In the genomic region with DNA sequence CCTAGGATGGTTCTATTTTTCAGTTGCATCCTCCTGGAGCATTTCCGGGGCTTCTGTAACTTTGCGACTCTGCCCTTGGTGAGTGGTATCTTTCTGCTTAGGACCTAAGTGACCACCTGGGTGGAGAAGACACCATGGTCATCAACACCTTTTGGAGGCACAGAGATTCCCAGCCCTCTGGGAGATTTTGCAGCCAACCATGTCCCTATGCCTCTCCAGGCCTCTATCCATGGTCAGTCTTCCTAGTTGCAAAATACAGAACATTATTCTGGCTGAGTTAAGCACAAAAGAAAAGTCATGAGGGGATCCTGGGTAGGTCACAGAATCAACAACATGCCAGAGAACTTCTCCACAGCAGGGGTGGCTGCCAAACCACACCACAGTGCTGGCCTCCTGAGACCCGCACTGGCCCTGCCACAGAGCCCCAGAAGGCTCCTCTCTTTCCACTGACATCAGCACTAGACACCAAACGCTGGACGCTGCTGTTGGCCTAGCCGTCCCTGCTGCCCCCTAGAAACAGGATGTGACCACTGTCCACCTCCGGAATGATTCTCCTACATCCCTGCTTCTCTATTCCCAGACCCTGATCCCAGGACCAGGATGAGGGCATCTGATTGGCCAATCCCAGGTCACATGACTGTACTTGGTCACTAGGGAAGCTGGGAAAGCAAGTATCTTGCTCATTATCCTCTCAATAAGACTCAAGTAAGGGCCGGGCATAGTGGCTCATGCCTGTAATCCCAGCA, we compare ENCODE assay signal across 8 cellular contexts. TPM values are rescaled to one million over a fixed set of nuclear protein-coding genes. Genes with fewer than 3 reads are reported as not detected.
DNase-seq lines count a peak whose midpoint lies in the region; ATAC-seq and TF ChIP-seq lines count a peak whose summit lies in the region.
"Had no signal": no experiment of that assay in that cellular context is flagged by ENCODE, and none has a peak within 500 bp of the region (broad histone marks: within the 10 kb centered on the region; RNA-seq: fewer than 3 reads in every experiment).

No MANE protein-coding gene starts in this region.

- ATAC-seq in WTC11 (no peak), GM21381 (IDR thresholded peaks at IDR 0.05; ENCODE audit: unreplicated experiment) (no peak)

- no peak for TF ChIP-seq POLR2A in tibial nerve (IDR thresholded peaks at IDR 0.05)

- H3K4me3 Mint-ChIP-seq in WTC11, result no peak overlapping the region
- H3K4me3 Mint-ChIP-seq in progenitor cell of endocrine pancreas (ENCODE audit: low read depth), result no peak overlapping the region

- DNase-seq in WTC11 (ENCODE audit: low spot score) (no peak), fibroblast of mammary gland (ENCODE audit: low read depth) (peak; percentile 81), tibial nerve (ENCODE audit: low spot score in 2 of 2) (peak; percentile 42 to 76), NCI-H187 (lab: John Stamatoyannopoulos, UW) (no peak), progenitor cell of endocrine pancreas (ENCODE audit: low spot score, unreplicated experiment) (no peak)
- DNase-seq: NCI-H1417 treated with DMSO at 0.1 percent for 48 hours had no signal

- H3K36me3 ChIP-seq in muscle layer of colon (ENCODE audit: insufficient read depth, low read length) (no peaks in the 10 kb centered on the region), tibial nerve (no peaks in the 10 kb centered on the region)

- H3K4me3 ChIP-seq in fibroblast of mammary gland (ENCODE audit: control insufficient read depth, low read depth, low read length) (no peak overlapping the region), muscle layer of colon (ENCODE audit: low read depth in 1 of 2, low read length in 2 of 2) (no peak overlapping the region), tibial nerve (no peak overlapping the region)

- no peak for TF ChIP-seq CTCF in WTC11 (IDR thresholded peaks at IDR 0.05)
- TF ChIP-seq CTCF in fibroblast of mammary gland (conservative IDR thresholded peaks at IDR 0.05; ENCODE audit: control insufficient read depth, insufficient read depth, low read depth, low read length), result no peak
- TF ChIP-seq CTCF in tibial nerve (IDR thresholded peaks at IDR 0.05), result no peak
- no peak for TF ChIP-seq CTCF in progenitor cell of endocrine pancreas (IDR thresholded peaks at IDR 0.05; ENCODE audit: unreplicated experiment)

- TF ChIP-seq EP300 in tibial nerve (IDR thresholded peaks at IDR 0.05), result peak in 1 of 2 donors; percentile 59

- H3K9me3 ChIP-seq in muscle layer of colon (ENCODE audit: low read length) (no peaks in the 10 kb centered on the region), tibial nerve (peaks cover 0 to 15% (median 0%) of the 10 kb centered on the region in 4 donors)

- H3K9me3 Mint-ChIP-seq in WTC11, result peaks cover 31% of the 10 kb centered on the region
- H3K9me3 Mint-ChIP-seq in progenitor cell of endocrine pancreas (ENCODE audit: low read depth), result peaks cover 17% of the 10 kb centered on the region

- no peaks in the 10 kb centered on the region for H3K4me1 Mint-ChIP-seq in WTC11
- H3K4me1 Mint-ChIP-seq in progenitor cell of endocrine pancreas (ENCODE audit: low read depth), result no peaks in the 10 kb centered on the region

- H3K9ac ChIP-seq in muscle layer of colon (ENCODE audit: low read length), result no peak overlapping the region

- no peaks in the 10 kb centered on the region; the same call in 1 of the 2 replicates for H3K27me3 Mint-ChIP-seq in WTC11 (ENCODE audit: low read depth)
- H3K27me3 Mint-ChIP-seq in progenitor cell of endocrine pancreas, result no peaks in the 10 kb centered on the region

- no peak overlapping the region for H3K27ac Mint-ChIP-seq in WTC11
- H3K27ac Mint-ChIP-seq in progenitor cell of endocrine pancreas, result no peak overlapping the region

- peaks cover 14% of the 10 kb centered on the region for H3K4me1 ChIP-seq in muscle layer of colon (ENCODE audit: insufficient read depth, low read length)
- H3K4me1 ChIP-seq in tibial nerve, result peaks cover 0 to 21% (median 16%) of the 10 kb centered on the region in 4 donors

- POLR2A ChIA-PET in WTC11 (lab: Charles Lee), result no interaction called here

- WGBS in tibial nerve, 2 donors, result 69 to 83% methylated on average over 8 of the region's 8 CpGs

- CTCF ChIA-PET in WTC11 (lab: Charles Lee), result no interaction called here

- H3K27ac ChIP-seq in muscle layer of colon (ENCODE audit: low read depth, low read length), result peak overlapping the region; percentile 45
- H3K27ac ChIP-seq in tibial nerve, result peak overlapping the region in 3 of 4 donors; percentile 62 to 76 (median 71)

- H3K27me3 ChIP-seq in muscle layer of colon (ENCODE audit: control insufficient read depth in 1 of 2, insufficient read depth in 2 of 2, low read length in 2 of 2) (no peaks in the 10 kb centered on the region), tibial nerve (no peaks in the 10 kb centered on the region)

- H3K36me3 Mint-ChIP-seq in WTC11 (peaks cover 10% of the 10 kb centered on the region), progenitor cell of endocrine pancreas (ENCODE audit: insufficient read depth) (no peaks in the 10 kb centered on the region)

TF ChIP-seq in WTC11, 78 proteins besides CTCF, POLR2A, EP300 and RAD21:
- TF ChIP-seq HMGA2 (CRISPR knock-in tag; IDR thresholded peaks at IDR 0.05) (no peak), TEAD1 (CRISPR knock-in tag; IDR thresholded peaks at IDR 0.05) (no peak), RELA (CRISPR knock-in tag; IDR thresholded peaks at IDR 0.05; ENCODE audit: borderline replicate concordance) (no peak)
- TF ChIP-seq, protein P1, sequence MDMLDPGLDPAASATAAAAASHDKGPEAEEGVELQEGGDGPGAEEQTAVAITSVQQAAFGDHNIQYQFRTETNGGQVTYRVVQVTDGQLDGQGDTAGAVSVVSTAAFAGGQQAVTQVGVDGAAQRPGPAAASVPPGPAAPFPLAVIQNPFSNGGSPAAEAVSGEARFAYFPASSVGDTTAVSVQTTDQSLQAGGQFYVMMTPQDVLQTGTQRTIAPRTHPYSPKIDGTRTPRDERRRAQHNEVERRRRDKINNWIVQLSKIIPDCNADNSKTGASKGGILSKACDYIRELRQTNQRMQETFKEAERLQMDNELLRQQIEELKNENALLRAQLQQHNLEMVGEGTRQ (CRISPR knock-in tag; IDR thresholded peaks at IDR 0.05), result peak; percentile 76
- TF ChIP-seq, protein P2, sequence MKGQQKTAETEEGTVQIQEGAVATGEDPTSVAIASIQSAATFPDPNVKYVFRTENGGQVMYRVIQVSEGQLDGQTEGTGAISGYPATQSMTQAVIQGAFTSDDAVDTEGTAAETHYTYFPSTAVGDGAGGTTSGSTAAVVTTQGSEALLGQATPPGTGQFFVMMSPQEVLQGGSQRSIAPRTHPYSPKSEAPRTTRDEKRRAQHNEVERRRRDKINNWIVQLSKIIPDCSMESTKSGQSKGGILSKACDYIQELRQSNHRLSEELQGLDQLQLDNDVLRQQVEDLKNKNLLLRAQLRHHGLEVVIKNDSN (CRISPR knock-in tag; IDR thresholded peaks at IDR 0.05), result peak; percentile 71

RNA-seq across cellular contexts. Expression of a gene that starts 47.7 kb away (rescaled TPM):
- total RNA-seq in WTC11 (2021), result 26.7 to 44.7 TPM (median 29.5 TPM) in 3 replicates
- 10 to 100 TPM; 34.3 to 56.8 (median 35.6) TPM for total RNA-seq in tibial nerve
- 24.3 and 27.8 TPM in 2 replicates for total RNA-seq in progenitor cell of endocrine pancreas

Comparison
In these comparisons a context has a peak if more than half of its experiments do, and no peak if none do; other contexts are left out.
1. DNase-seq: peak in fibroblast of mammary gland (single experiment) and tibial nerve (2 of 2); none in WTC11 (single experiment), NCI-H187 (0 of 2) and progenitor cell of endocrine pancreas (single experiment).